In the genomic region with DNA sequence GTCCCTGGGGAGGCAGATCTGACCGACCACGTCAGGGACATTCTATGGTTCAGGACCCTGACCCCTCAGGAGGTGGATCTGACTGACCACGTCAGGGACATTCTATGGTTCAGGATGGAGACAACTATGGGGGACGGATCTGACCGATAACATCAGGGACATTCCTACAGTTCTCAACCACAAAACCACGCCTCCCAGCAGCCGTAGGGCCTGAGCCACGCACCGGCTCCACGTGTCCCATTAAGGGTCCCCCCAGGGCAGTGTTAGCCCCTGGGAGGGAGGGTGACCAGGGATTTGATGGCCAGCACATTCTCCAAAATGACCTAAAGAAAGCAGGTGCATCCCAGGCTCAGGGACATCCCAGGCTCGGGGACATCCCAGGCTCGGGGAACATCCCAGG, we compare ENCODE assay signal across 21 cellular contexts. TPM values are rescaled to one million over a fixed set of nuclear protein-coding genes. Genes with fewer than 3 reads are reported as not detected.
DNase-seq lines count a peak whose midpoint lies in the region; FAIRE-seq and TF ChIP-seq lines count a peak whose summit lies in the region.
"Had no signal": no experiment of that assay in that cellular context is flagged by ENCODE, and none has a peak within 500 bp of the region (broad histone marks: within the 10 kb centered on the region; RNA-seq: fewer than 3 reads in every experiment).

No MANE protein-coding gene starts in this region.

- H3K9me3 ChIP-seq in BLaER1 (no peaks in the 10 kb centered on the region), OCI-LY7 (ENCODE audit: low read length) (no peaks in the 10 kb centered on the region), HAP-1 (no peaks in the 10 kb centered on the region), small intestine (ENCODE audit: control insufficient read depth, low read depth) (no peaks in the 10 kb centered on the region)

- no peaks in the 10 kb centered on the region for H3K9me3 Mint-ChIP-seq in activated naive CD4-positive, alpha-beta T cell treated with anti-CD3 and anti-CD28 coated beads for 36 hours
- H3K9me3 Mint-ChIP-seq in activated naive CD4-positive, alpha-beta T cell treated with anti-CD3 and anti-CD28 coated beads, Interleukin-2, amount 10 ng/mL, durations not matched to agents 7 days and 5 days = no peaks in the 10 kb centered on the region
- peaks cover 7% of the 10 kb centered on the region for H3K9me3 Mint-ChIP-seq in glutamatergic neuron (ENCODE audit: unreplicated experiment)
- H3K9me3 Mint-ChIP-seq: IgD-negative memory B cell had no signal

- no peak overlapping the region for H3K27ac ChIP-seq in BLaER1
- H3K27ac ChIP-seq in OCI-LY7 (ENCODE audit: low read depth, low read length, poor library complexity, severe bottlenecking) = no peak overlapping the region
- no peak overlapping the region for H3K27ac ChIP-seq in small intestine (ENCODE audit: low read depth in 1 of 2, low read length in 1 of 2)
- H3K27ac ChIP-seq: C4-2B, GM23248 had no signal

- no peak for FAIRE-seq in small intestine (lab: Jason Lieb, UNC)
- FAIRE-seq: D721Med, GM12892, GM18507 had no signal

- peak overlapping the region; percentile 29; the same call in 1 of the 2 replicates for H3K4me2 ChIP-seq in BLaER1
- peak overlapping the region; percentile 96; the same call in 1 of the 2 replicates for H3K4me2 ChIP-seq in OCI-LY7 (ENCODE audit: low read length)

- H4K20me1 ChIP-seq in BLaER1 (peaks cover 83% of the 10 kb centered on the region), OCI-LY7 (ENCODE audit: insufficient read depth, low read length) (no peaks in the 10 kb centered on the region)

- peaks cover 15% of the 10 kb centered on the region for H3K36me3 Mint-ChIP-seq in activated naive CD4-positive, alpha-beta T cell treated with anti-CD3 and anti-CD28 coated beads for 36 hours (ENCODE audit: low read depth)
- peaks cover 66% of the 10 kb centered on the region for H3K36me3 Mint-ChIP-seq in activated naive CD4-positive, alpha-beta T cell treated with anti-CD3 and anti-CD28 coated beads, Interleukin-2, amount 10 ng/mL, durations not matched to agents 7 days and 5 days
- H3K36me3 Mint-ChIP-seq in glutamatergic neuron (ENCODE audit: unreplicated experiment) = no peaks in the 10 kb centered on the region
- H3K36me3 Mint-ChIP-seq: IgD-negative memory B cell had no signal

- H2AFZ ChIP-seq in OCI-LY7 (ENCODE audit: low read length) = no peak overlapping the region
- H2AFZ ChIP-seq: GM23248 had no signal

- H3K4me3 Mint-ChIP-seq in activated naive CD4-positive, alpha-beta T cell treated with anti-CD3 and anti-CD28 coated beads for 36 hours = no peak overlapping the region
- no peak overlapping the region for H3K4me3 Mint-ChIP-seq in activated naive CD4-positive, alpha-beta T cell treated with anti-CD3 and anti-CD28 coated beads, Interleukin-2, amount 10 ng/mL, durations not matched to agents 7 days and 5 days
- H3K4me3 Mint-ChIP-seq in glutamatergic neuron (ENCODE audit: unreplicated experiment) = no peak overlapping the region

- H3K27me3 Mint-ChIP-seq in activated naive CD4-positive, alpha-beta T cell treated with anti-CD3 and anti-CD28 coated beads for 36 hours (ENCODE audit: low read depth) = no peaks in the 10 kb centered on the region
- H3K27me3 Mint-ChIP-seq in activated naive CD4-positive, alpha-beta T cell treated with anti-CD3 and anti-CD28 coated beads, Interleukin-2, amount 10 ng/mL, durations not matched to agents 7 days and 5 days = no peaks in the 10 kb centered on the region
- peaks cover 7% of the 10 kb centered on the region for H3K27me3 Mint-ChIP-seq in glutamatergic neuron (ENCODE audit: unreplicated experiment)

- WGBS in small intestine, 3 donors = 85 to 89% (median 87%) methylated on average over 12 of the region's 12 CpGs

- POLR2A ChIA-PET in OCI-LY7 (lab: Charles Lee) = no interaction called here

- intact Hi-C loops in activated naive CD4-positive, alpha-beta T cell treated with anti-CD3 and anti-CD28 coated beads for 36 hours (cut with micrococcal nuclease) = no loop called here
- intact Hi-C loops in OCI-LY7 (cut with micrococcal nuclease; ENCODE audit: unreplicated experiment) = loop anchor here (5.0 kb wide), 1 partner anchor 206 kb away; no protein-coding TSS in a partner anchor

- H3K36me3 ChIP-seq in BLaER1 = peaks cover 88% of the 10 kb centered on the region
- H3K36me3 ChIP-seq in OCI-LY7 (ENCODE audit: insufficient read depth, low read length) = peaks cover 4% of the 10 kb centered on the region; the same call in 1 of the 2 replicates
- H3K36me3 ChIP-seq in HAP-1 (replicated peaks) = no peaks in the 10 kb centered on the region
- H3K36me3 ChIP-seq in small intestine (ENCODE audit: control insufficient read depth in 2 of 2, insufficient read depth in 2 of 2, low read length in 2 of 2) = no peaks in the 10 kb centered on the region

- peak overlapping the region; percentile 53 for H3K27ac Mint-ChIP-seq in activated naive CD4-positive, alpha-beta T cell treated with anti-CD3 and anti-CD28 coated beads for 36 hours
- H3K27ac Mint-ChIP-seq in activated naive CD4-positive, alpha-beta T cell treated with anti-CD3 and anti-CD28 coated beads, Interleukin-2, amount 10 ng/mL, durations not matched to agents 7 days and 5 days = no peak overlapping the region
- H3K27ac Mint-ChIP-seq in glutamatergic neuron (ENCODE audit: unreplicated experiment) = no peak overlapping the region

- H3K4me1 Mint-ChIP-seq in activated naive CD4-positive, alpha-beta T cell treated with anti-CD3 and anti-CD28 coated beads for 36 hours (ENCODE audit: low read depth) = no peaks in the 10 kb centered on the region
- H3K4me1 Mint-ChIP-seq in activated naive CD4-positive, alpha-beta T cell treated with anti-CD3 and anti-CD28 coated beads, Interleukin-2, amount 10 ng/mL, durations not matched to agents 7 days and 5 days = peaks cover 2% of the 10 kb centered on the region
- peaks cover 13% of the 10 kb centered on the region for H3K4me1 Mint-ChIP-seq in glutamatergic neuron (ENCODE audit: low read depth, unreplicated experiment)

- H3K79me2 ChIP-seq in OCI-LY7 (ENCODE audit: insufficient read depth, low read depth, low read length) = no peaks in the 10 kb centered on the region

- H3K9ac ChIP-seq in BLaER1 = no peak overlapping the region
- H3K9ac ChIP-seq: GM23248 had no signal

- peaks cover 66% of the 10 kb centered on the region for H3K4me1 ChIP-seq in BLaER1
- H3K4me1 ChIP-seq in OCI-LY7 (ENCODE audit: insufficient read depth, low read length, poor library complexity, severe bottlenecking) = peaks cover 77% of the 10 kb centered on the region
- no peaks in the 10 kb centered on the region for H3K4me1 ChIP-seq in HAP-1
- peaks cover 0 to 2% of the 10 kb centered on the region in 2 donors for H3K4me1 ChIP-seq in small intestine (ENCODE audit: control insufficient read depth in 2 of 2, insufficient read depth in 1 of 2, low read depth in 1 of 2, low read length in 1 of 2)

- BruUV-seq in OCI-LY7 (replicated peaks; lab: Mats Ljungman, UMichigan) = no TSS peak

- H3K4me3 ChIP-seq in BLaER1 (no peak overlapping the region), OCI-LY7 (ENCODE audit: low read depth, low read length, poor library complexity, severe bottlenecking) (no peak overlapping the region), HAP-1 (no peak overlapping the region), small intestine (ENCODE audit: low read depth in 1 of 2, low read length in 2 of 2) (no peak overlapping the region)
- H3K4me3 ChIP-seq: GM23248 had no signal

- TF ChIP-seq CTCF in OCI-LY7 (conservative IDR thresholded peaks at IDR 0.05; ENCODE audit: low read length) (no peak), glutamatergic neuron (IDR thresholded peaks at IDR 0.05; ENCODE audit: partially characterized antibody, unreplicated experiment) (no peak)

- CTCF ChIA-PET in activated naive CD4-positive, alpha-beta T cell treated with anti-CD3 and anti-CD28 coated beads for 36 hours (lab: Charles Lee) = no interaction called here
- CTCF ChIA-PET in activated naive CD4-positive, alpha-beta T cell treated with anti-CD3 and anti-CD28 coated beads, Interleukin-2, amount 10 ng/mL, durations not matched to agents 7 days and 5 days (lab: Charles Lee) = no interaction called here
- CTCF ChIA-PET in OCI-LY7 (lab: Charles Lee; ENCODE audit: unreplicated experiment) = no interaction called here

- H3K27me3 ChIP-seq in BLaER1 (no peaks in the 10 kb centered on the region), HAP-1 (ENCODE audit: low read depth) (no peaks in the 10 kb centered on the region), small intestine (ENCODE audit: control insufficient read depth in 2 of 2, insufficient read depth in 2 of 2, low read length in 2 of 2) (no peaks in the 10 kb centered on the region)

- in situ Hi-C loops in HAP-1 (cut with MboI; ENCODE audit: low sequenced_read_pairs) = no loop called here

- no peaks in the 10 kb centered on the region for H3K9me2 ChIP-seq in OCI-LY7 (ENCODE audit: insufficient read depth, low read length)

- DNase-seq in activated naive CD4-positive, alpha-beta T cell treated with anti-CD3 and anti-CD28 coated beads for 36 hours = no peak
- DNase-seq in activated naive CD4-positive, alpha-beta T cell treated with anti-CD3 and anti-CD28 coated beads, Interleukin-2, amount 10 ng/mL, durations not matched to agents 7 days and 5 days = no peak
- no peak for DNase-seq in OCI-LY7 (ENCODE audit: low spot score)
- peak; percentile 9 for DNase-seq in glutamatergic neuron
- DNase-seq in HAP-1 (ENCODE audit: low spot score in 2 of 2) = no peak
- no peak for DNase-seq in small intestine
- no peak for DNase-seq in NOMO-1 treated with DMSO at 0.1 percent for 48 hours (lab: John Stamatoyannopoulos, UW; ENCODE audit: unreplicated experiment)
- DNase-seq: GM23248, HCEC 1CT, Karpas-422, NCI-H1048, NCI-H1436 treated with DMSO at 0.1 percent for 48 hours, NCI-H2029, NCI-H526, SHP77 had no signal

RNA-seq across cellular contexts. Expression of gene C13orf46, which starts 49.0 kb away (rescaled TPM):
- 1 to 10 TPM; 1.7 to 1.8 TPM for total RNA-seq in activated naive CD4-positive, alpha-beta T cell treated with anti-CD3 and anti-CD28 coated beads for 36 hours
- total RNA-seq in OCI-LY7 (2014; rRNA removed; shearing (Covaris generic)) = not detected in 2 replicates
- total RNA-seq in OCI-LY7 (2022) = 0.09 and 0.21 TPM in 2 replicates
- 0.71 TPM for total RNA-seq in glutamatergic neuron (ENCODE audit: unreplicated experiment)
- under 1 TPM in 2 of 3 donors, not detected in 1; 0.22 to 0.27 TPM for polyA plus RNA-seq in small intestine
- total RNA-seq: GM23248 had no signal
